In the genomic region with DNA sequence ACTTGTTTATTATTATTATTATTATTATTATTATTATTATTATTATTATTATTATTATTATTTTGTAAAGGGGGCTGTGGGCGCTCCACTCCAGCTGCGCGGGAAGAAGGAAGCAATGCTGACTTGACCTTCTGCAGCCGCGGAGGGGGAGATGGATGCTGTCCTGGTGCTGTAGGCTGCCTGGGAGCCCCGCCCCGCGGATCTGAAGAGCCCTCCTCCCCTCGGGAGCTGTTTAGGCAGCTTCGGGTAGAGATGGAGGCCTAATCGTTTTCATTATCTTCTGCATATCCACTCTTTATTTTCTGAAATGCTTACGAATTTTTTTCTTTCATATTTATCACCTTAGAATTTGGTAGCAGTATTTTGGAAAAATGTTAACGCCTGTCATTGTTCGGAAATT, we compare ENCODE assay signal across 8 cellular contexts.
DNase-seq lines count a peak whose midpoint lies in the region; ATAC-seq, FAIRE-seq and TF ChIP-seq lines count a peak whose summit lies in the region.

No MANE protein-coding gene starts in this region.

- FAIRE-seq in urothelium cell line (lab: Jason Lieb, UNC), result no peak

- no peak for TF ChIP-seq CTCF in cardiac fibroblast (IDR thresholded peaks at IDR 0.05; ENCODE audit: low read depth, low read length)
- no peak for TF ChIP-seq CTCF in smooth muscle cell (IDR thresholded peaks at IDR 0.05; ENCODE audit: borderline replicate concordance, insufficient read depth, poor library complexity, severe bottlenecking)

- H3K4me3 ChIP-seq in cardiac fibroblast (replicated peaks in 1 of 2; ENCODE audit: low read depth in 2 of 2, low read length in 2 of 2) (peak overlapping the region in 1 of 2 donors; percentile 24), smooth muscle cell (no peak overlapping the region)

- H3K9me3 ChIP-seq in smooth muscle cell (replicated peaks; ENCODE audit: low read depth), result no peaks in the 10 kb centered on the region

- no peak overlapping the region for H2AFZ ChIP-seq in smooth muscle cell (ENCODE audit: low read depth)

- no peaks in the 10 kb centered on the region for H3K27me3 ChIP-seq in layer of hippocampus (ENCODE audit: control insufficient read depth, insufficient read depth, low read length)
- H3K27me3 ChIP-seq in smooth muscle cell (ENCODE audit: low read depth), result no peaks in the 10 kb centered on the region

- ATAC-seq in GM18870 (IDR thresholded peaks at IDR 0.05; ENCODE audit: unreplicated experiment), result no peak

- no peaks in the 10 kb centered on the region for H3K79me2 ChIP-seq in smooth muscle cell (ENCODE audit: low read depth)

- DNase-seq in HT1080 (ENCODE audit: low read depth) (peak; percentile 24), cardiac fibroblast (ENCODE audit: low read depth in 2 of 2) (peak; percentile 71 to 81), smooth muscle cell (lab: John Stamatoyannopoulos, UW; ENCODE audit: unreplicated experiment) (no peak), HUDEP-2 (lab: John Stamatoyannopoulos, UW; ENCODE audit: unreplicated experiment in 76 of 76) (no peak), urothelium cell line (ENCODE audit: low spot score) (no peak)
- no peak for DNase-seq in activated naive CD4-positive, alpha-beta T cell treated with Interleukin-2 at 50 U/mL for 16 hours

- 15% methylated on average over 14 of the region's 14 CpGs for WGBS in smooth muscle cell (ENCODE audit: low lambda C conversion rate)

- peaks cover 18% of the 10 kb centered on the region for H3F3A ChIP-seq in smooth muscle cell (ENCODE audit: low read depth)

- peak overlapping the region; percentile 97 for H3K9ac ChIP-seq in smooth muscle cell (ENCODE audit: low read depth)

- H3K36me3 ChIP-seq in smooth muscle cell (ENCODE audit: low read depth), result no peaks in the 10 kb centered on the region

- H3K27ac ChIP-seq in layer of hippocampus (ENCODE audit: low read depth, low read length), result peak overlapping the region; percentile 13
- peak overlapping the region; percentile 99 for H3K27ac ChIP-seq in smooth muscle cell (ENCODE audit: low read depth)

- peaks cover 37% of the 10 kb centered on the region for H3K4me1 ChIP-seq in smooth muscle cell (ENCODE audit: low read depth)

- peak overlapping the region; percentile 66 for H3K4me2 ChIP-seq in smooth muscle cell

- H4K20me1 ChIP-seq in smooth muscle cell (ENCODE audit: low read depth), result no peaks in the 10 kb centered on the region

Comparison
In these comparisons a context has a peak if more than half of its experiments do, and no peak if none do; other contexts are left out.
1. DNase-seq: peak in HT1080 (single experiment) and cardiac fibroblast (2 of 2); none in smooth muscle cell (single experiment), activated naive CD4-positive, alpha-beta T cell treated with Interleukin-2 at 50 U/mL for 16 hours (single experiment), HUDEP-2 (0 of 76) and urothelium cell line (single experiment).